20 cellular contexts compared by ENCODE assay signal in the genomic region with DNA sequence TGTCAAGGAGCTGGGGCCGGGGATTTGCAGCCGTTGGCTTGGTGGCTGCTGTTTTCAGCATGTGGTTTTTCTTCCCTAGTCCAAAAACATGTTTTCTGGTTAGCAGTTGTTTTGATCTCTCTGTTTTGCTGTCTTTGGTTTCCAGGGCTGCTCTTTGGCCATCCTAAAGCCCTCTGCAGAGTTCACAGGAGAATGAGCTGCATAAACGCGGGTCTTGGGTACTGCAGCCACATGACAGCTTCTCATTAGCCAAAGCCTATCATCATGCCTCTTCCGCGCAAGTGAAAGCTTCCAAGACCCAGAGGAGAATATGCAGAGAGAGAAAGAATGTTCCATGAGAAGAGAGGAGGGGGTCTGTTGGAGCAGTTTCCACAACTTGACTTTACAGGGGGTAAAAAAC.
"Had no signal": no experiment of that assay in that cellular context is flagged by ENCODE, and none has a peak within 500 bp of the region (broad histone marks: within the 10 kb centered on the region; RNA-seq: fewer than 3 reads in every experiment).

No MANE protein-coding gene starts in this region.

- DNase-seq: cortex of kidney; effector memory CD8-positive, alpha-beta T cell; erythroblast; esophagus squamous epithelium; foreskin melanocyte; immature natural killer cell; left ventricle myocardium superior; lower lobe of right lung; mucosa of descending colon; naive thymus-derived CD4-positive, alpha-beta T cell; small intestine; stimulated activated CD4-positive, alpha-beta T cell treated with anti-CD3 and anti-CD28 coated beads, Interleukin-15, amount 100 ng/mL, for 24 hours; stimulated activated CD4-positive, alpha-beta T cell treated with anti-CD3 and anti-CD28 coated beads, Interleukin-2, amount 100 ng/mL, for 48 hours; stimulated activated naive B cell treated with anti-CD40 and anti-IgM and Interleukin-4, amounts not matched to agents 10 μg/mL and 1 μg/mL and 100 μg/mL, for 72 hours; upper lobe of left lung had no signal

- H3K27me3 ChIP-seq: esophagus squamous epithelium, neural progenitor cell, right atrium auricular region, tibial nerve, upper lobe of left lung had no signal

- ATAC-seq: effector memory CD8-positive, alpha-beta T cell; left ventricle myocardium superior; lower lobe of right lung; mucosa of descending colon; naive thymus-derived CD4-positive, alpha-beta T cell; stimulated activated naive B cell treated with anti-CD40 and anti-IgM and Interleukin-4, amounts not matched to agents 10 μg/mL and 1 μg/mL and 100 μg/mL, for 72 hours had no signal

- H3K4me1 ChIP-seq: neural progenitor cell, prostate gland, right atrium auricular region had no signal

- H3K4me2 ChIP-seq: neural progenitor cell had no signal

- H3K9me3 ChIP-seq: esophagus squamous epithelium, lower lobe of right lung, mucosa of descending colon, prostate gland, right atrium auricular region, thoracic aorta, tibial nerve, upper lobe of left lung had no signal

- H3K36me3 ChIP-seq: esophagus squamous epithelium, lower lobe of right lung, neural progenitor cell, prostate gland, right atrium auricular region, thoracic aorta, upper lobe of left lung had no signal

- H3K9ac ChIP-seq: neural progenitor cell had no signal

- H3K4me3 ChIP-seq: esophagus squamous epithelium, lower lobe of right lung, mucosa of descending colon, neural progenitor cell, prostate gland, right atrium auricular region, thoracic aorta, tibial nerve, upper lobe of left lung had no signal

- H3K27ac ChIP-seq: esophagus squamous epithelium, lower lobe of right lung, neural progenitor cell, prostate gland, right atrium auricular region, thoracic aorta, tibial nerve, upper lobe of left lung had no signal
